ENCODE assay signal across 29 cellular contexts in genomic region chr3:134944429-134944828, GRCh38.
"Had no signal": no experiment of that assay in that cellular context is flagged by ENCODE, and none has a peak within 500 bp of the region (broad histone marks: within the 10 kb centered on the region; RNA-seq: fewer than 3 reads in every experiment).

No MANE protein-coding gene starts in this region.

- FAIRE-seq: urothelium cell line had no signal

- H3K27me3 Mint-ChIP-seq: stimulated activated memory B cell treated with anti-CD40 and anti-IgM and Interleukin-4, amounts not matched to agents 10 μg/mL and 1 μg/mL and 100 μg/mL, for 72 hours; stimulated activated naive B cell treated with anti-CD40 and anti-IgM and Interleukin-4, amounts not matched to agents 10 μg/mL and 1 μg/mL and 100 μg/mL, for 72 hours; stimulated activated naive CD8-positive, alpha-beta T cell treated with anti-CD3 and anti-CD28 coated beads, Interleukin-15, amount 100 ng/mL, for 72 hours had no signal

- H3K4me3 Mint-ChIP-seq: stimulated activated effector memory CD8-positive, alpha-beta T cell treated with anti-CD3 and anti-CD28 coated beads, Interleukin-12 subunit alpha, Interleukin-12 subunit beta, amount 100 ng/mL, for 72 hours; stimulated activated memory B cell treated with anti-CD40 and anti-IgM and Interleukin-4, amounts not matched to agents 10 μg/mL and 1 μg/mL and 100 μg/mL, for 72 hours; stimulated activated naive B cell treated with anti-CD40 and anti-IgM and Interleukin-4, amounts not matched to agents 10 μg/mL and 1 μg/mL and 100 μg/mL, for 72 hours; stimulated activated naive CD8-positive, alpha-beta T cell treated with anti-CD3 and anti-CD28 coated beads, Interleukin-15, amount 100 ng/mL, for 72 hours; stimulated activated naive CD8-positive, alpha-beta T cell treated with anti-CD3 and anti-CD28 coated beads, Interleukin-15, Interleukin-2, amounts not matched to agents 100 ng/mL and 50 ng/mL, for 24 hours; type B pancreatic cell had no signal

- DNase-seq: stimulated activated CD4-positive, alpha-beta T cell treated with anti-CD3 and anti-CD28 coated beads, Interleukin-2, amount 100 ng/mL, for 48 hours; stimulated activated CD4-positive, alpha-beta T cell treated with anti-CD3 and anti-CD28 coated beads, Interleukin-4, amount 100 ng/mL, for 1 hour; stimulated activated CD4-positive, alpha-beta T cell treated with anti-CD3 and anti-CD28 coated beads, Interleukin-4, amount 100 ng/mL, for 24 hours; stimulated activated CD4-positive, alpha-beta T cell treated with anti-CD3 and anti-CD28 coated beads, Interleukin-4, amount 100 ng/mL, for 4 hours; stimulated activated CD8-positive, alpha-beta memory T cell treated with anti-CD3 and anti-CD28 coated beads, Interleukin-4, amount 100 ng/mL, for 48 hours; stimulated activated naive B cell treated with anti-CD40 and anti-IgM and Interleukin-4, amounts not matched to agents 10 μg/mL and 1 μg/mL and 100 μg/mL, for 72 hours; stimulated activated naive CD4-positive, alpha-beta T cell; stimulated activated naive CD4-positive, alpha-beta T cell treated with Interleukin-2 at 50 U/mL for 16 hours; stimulated activated naive CD8-positive, alpha-beta T cell treated with anti-CD3 and anti-CD28 coated beads, Interleukin-15, amount 100 ng/mL, for 72 hours; stimulated activated naive CD8-positive, alpha-beta T cell treated with anti-CD3 and anti-CD28 coated beads, Interleukin-15, Interleukin-2, amounts not matched to agents 100 U/mL and 50 U/mL, for 24 hours; stomach; substantia nigra; testis; thyroid gland; tibial artery; transverse colon; trophoblast cell; upper lobe of left lung; upper lobe of right lung; uterus had no signal

- H3K27me3 ChIP-seq: stomach, suprapubic skin, testis, thyroid gland, tibial artery, tibial nerve, transverse colon, upper lobe of left lung, upper lobe of right lung, uterus, vagina had no signal

- ATAC-seq: stimulated activated effector memory CD8-positive, alpha-beta T cell treated with anti-CD3 and anti-CD28 coated beads, Interleukin-12 subunit alpha, Interleukin-12 subunit beta, amount 100 ng/mL, for 72 hours; stimulated activated memory B cell treated with anti-CD40 and anti-IgM and Interleukin-4, amounts not matched to agents 10 μg/mL and 1 μg/mL and 100 μg/mL, for 72 hours; stimulated activated naive B cell treated with anti-CD40 and anti-IgM and Interleukin-4, amounts not matched to agents 10 μg/mL and 1 μg/mL and 100 μg/mL, for 72 hours; stimulated activated naive CD8-positive, alpha-beta T cell treated with anti-CD3 and anti-CD28 coated beads, Interleukin-15, amount 100 ng/mL, for 72 hours; stimulated activated naive CD8-positive, alpha-beta T cell treated with anti-CD3 and anti-CD28 coated beads, Interleukin-15, Interleukin-2, amounts not matched to agents 100 U/mL and 50 U/mL, for 24 hours; upper lobe of right lung had no signal

- H3K9me3 Mint-ChIP-seq: stimulated activated memory B cell treated with anti-CD40 and anti-IgM and Interleukin-4, amounts not matched to agents 10 μg/mL and 1 μg/mL and 100 μg/mL, for 72 hours; stimulated activated naive CD8-positive, alpha-beta T cell treated with anti-CD3 and anti-CD28 coated beads, Interleukin-15, amount 100 ng/mL, for 72 hours; stimulated activated naive CD8-positive, alpha-beta T cell treated with anti-CD3 and anti-CD28 coated beads, Interleukin-15, Interleukin-2, amounts not matched to agents 100 ng/mL and 50 ng/mL, for 24 hours; type B pancreatic cell had no signal

- H3K4me1 ChIP-seq: stomach, suprapubic skin, testis, thyroid gland, tibial artery, tibial nerve, transverse colon, upper lobe of left lung, upper lobe of right lung, uterus, vagina had no signal

- H3K27ac ChIP-seq: stomach, suprapubic skin, testis, thoracic aorta, thyroid gland, tibial artery, tibial nerve, transverse colon, upper lobe of left lung, upper lobe of right lung, uterus, vagina had no signal

- H3K4me1 Mint-ChIP-seq: stimulated activated effector memory CD8-positive, alpha-beta T cell treated with anti-CD3 and anti-CD28 coated beads, Interleukin-12 subunit alpha, Interleukin-12 subunit beta, amount 100 ng/mL, for 72 hours; stimulated activated memory B cell treated with anti-CD40 and anti-IgM and Interleukin-4, amounts not matched to agents 10 μg/mL and 1 μg/mL and 100 μg/mL, for 72 hours; stimulated activated naive B cell treated with anti-CD40 and anti-IgM and Interleukin-4, amounts not matched to agents 10 μg/mL and 1 μg/mL and 100 μg/mL, for 72 hours; stimulated activated naive CD8-positive, alpha-beta T cell treated with anti-CD3 and anti-CD28 coated beads, Interleukin-15, amount 100 ng/mL, for 72 hours had no signal

- H3K9me3 ChIP-seq: stomach, suprapubic skin, testis, thoracic aorta, thyroid gland, tibial artery, tibial nerve, transverse colon, upper lobe of left lung, upper lobe of right lung, uterus, vagina had no signal

- H3K27ac Mint-ChIP-seq: stimulated activated effector memory CD8-positive, alpha-beta T cell treated with anti-CD3 and anti-CD28 coated beads, Interleukin-12 subunit alpha, Interleukin-12 subunit beta, amount 100 ng/mL, for 72 hours; stimulated activated memory B cell treated with anti-CD40 and anti-IgM and Interleukin-4, amounts not matched to agents 10 μg/mL and 1 μg/mL and 100 μg/mL, for 72 hours; stimulated activated naive B cell treated with anti-CD40 and anti-IgM and Interleukin-4, amounts not matched to agents 10 μg/mL and 1 μg/mL and 100 μg/mL, for 72 hours; stimulated activated naive CD8-positive, alpha-beta T cell treated with anti-CD3 and anti-CD28 coated beads, Interleukin-15, amount 100 ng/mL, for 72 hours; stimulated activated naive CD8-positive, alpha-beta T cell treated with anti-CD3 and anti-CD28 coated beads, Interleukin-15, Interleukin-2, amounts not matched to agents 100 ng/mL and 50 ng/mL, for 24 hours; type B pancreatic cell had no signal

- H3K36me3 Mint-ChIP-seq: stimulated activated effector memory CD8-positive, alpha-beta T cell treated with anti-CD3 and anti-CD28 coated beads, Interleukin-12 subunit alpha, Interleukin-12 subunit beta, amount 100 ng/mL, for 72 hours; stimulated activated naive B cell treated with anti-CD40 and anti-IgM and Interleukin-4, amounts not matched to agents 10 μg/mL and 1 μg/mL and 100 μg/mL, for 72 hours had no signal

- H3K4me3 ChIP-seq: stomach, suprapubic skin, testis, thoracic aorta, thyroid gland, tibial artery, tibial nerve, transverse colon, upper lobe of left lung, upper lobe of right lung, uterus, vagina had no signal

- H3K36me3 ChIP-seq: stomach, suprapubic skin, thoracic aorta, thyroid gland, tibial artery, tibial nerve, transverse colon, upper lobe of left lung, upper lobe of right lung, uterus, vagina had no signal
